ENCODE assay signal across 13 cellular contexts in genomic region chr14:34833545-34834523, GRCh38. TPM values are rescaled to one million over a fixed set of nuclear protein-coding genes. Genes with fewer than 3 reads are reported as not detected.
A peak's percentile ranks its signal among the peaks of the same experiment; 100 is the strongest.
DNase-seq lines count a peak whose midpoint lies in the region; ATAC-seq and TF ChIP-seq lines count a peak whose summit lies in the region.
"Had no signal": no experiment of that assay in that cellular context is flagged by ENCODE, and none has a peak within 500 bp of the region (broad histone marks: within the 10 kb centered on the region; RNA-seq: fewer than 3 reads in every experiment).

No MANE protein-coding gene starts in this region.

- H3K36me3 ChIP-seq in lower lobe of right lung: no peaks in the 10 kb centered on the region

- H3K9me3 ChIP-seq in lower lobe of right lung: no peaks in the 10 kb centered on the region

- peaks cover 47% of the 10 kb centered on the region for H3K4me1 Mint-ChIP-seq in activated CD4-positive, alpha-beta memory T cell treated with anti-CD3 and anti-CD28 coated beads for 36 hours (ENCODE audit: low read depth)

- peak overlapping the region; percentile 7 for H3K27ac Mint-ChIP-seq in activated CD4-positive, alpha-beta memory T cell treated with anti-CD3 and anti-CD28 coated beads for 36 hours

- no peaks in the 10 kb centered on the region for H3K27me3 Mint-ChIP-seq in activated CD4-positive, alpha-beta memory T cell treated with anti-CD3 and anti-CD28 coated beads for 36 hours

- H3K4me1 ChIP-seq in lower lobe of right lung: peaks cover 24% of the 10 kb centered on the region

- intact Hi-C loops in activated CD4-positive, alpha-beta memory T cell treated with anti-CD3 and anti-CD28 coated beads for 36 hours (cut with micrococcal nuclease): no loop called here
- intact Hi-C loops in lower lobe of right lung (cut with DNase I): no loop called here

- no peaks in the 10 kb centered on the region for H3K9me3 Mint-ChIP-seq in activated CD4-positive, alpha-beta memory T cell treated with anti-CD3 and anti-CD28 coated beads for 36 hours

- CTCF ChIA-PET in activated CD4-positive, alpha-beta memory T cell treated with anti-CD3 and anti-CD28 coated beads for 36 hours (lab: Charles Lee): no interaction called here

- H3K4me3 ChIP-seq in lower lobe of right lung: no peak overlapping the region

- no peak overlapping the region for H3K4me3 Mint-ChIP-seq in activated CD4-positive, alpha-beta memory T cell treated with anti-CD3 and anti-CD28 coated beads for 36 hours

- ATAC-seq in GM21423 (IDR thresholded peaks at IDR 0.05; ENCODE audit: unreplicated experiment) (peak; percentile 49), lower lobe of right lung (peak; percentile 81 to 84)

- peak; percentile 34 for DNase-seq in CD1c-positive myeloid dendritic cell (ENCODE audit: extremely low spot score)
- no peak for DNase-seq in activated CD4-positive, alpha-beta memory T cell treated with anti-CD3 and anti-CD28 coated beads for 36 hours
- DNase-seq in lower lobe of right lung: no peak
- no peak for DNase-seq in 8988T
- DNase-seq in inferior parietal cortex (ENCODE audit: extremely low spot score): no peak
- no peak for DNase-seq in medulla oblongata (ENCODE audit: extremely low spot score)
- no peak for DNase-seq in NCI-H2171 (lab: John Stamatoyannopoulos, UW)
- DNase-seq: activated gamma-delta T cell treated with Interleukin-2 at 50 U/mL for 16 hours; COR-L47; hippocampal formation; NK-92 treated with Interleukin-12 subunit alpha and Interleukin-12 subunit beta, amount 100 ng/mL, for 24 hours; T-helper 9 cell had no signal

- peak overlapping the region; percentile 37 for H3K27ac ChIP-seq in lower lobe of right lung

- no peaks in the 10 kb centered on the region for H3K27me3 ChIP-seq in lower lobe of right lung (ENCODE audit: low read depth)

- H3K36me3 Mint-ChIP-seq in activated CD4-positive, alpha-beta memory T cell treated with anti-CD3 and anti-CD28 coated beads for 36 hours: peaks cover 21% of the 10 kb centered on the region

- POLR2A ChIA-PET in activated CD4-positive, alpha-beta memory T cell treated with anti-CD3 and anti-CD28 coated beads for 36 hours (lab: Charles Lee): interaction anchor here (0.6 to 1.4 kb wide), 3 partner anchors 39 to 128 kb away, joined by 3 read pairs; no protein-coding TSS in a partner anchor

- TF ChIP-seq CTCF in lower lobe of right lung (IDR thresholded peaks at IDR 0.05): no peak

RNA-seq across cellular contexts. Expression of gene BAZ1A, which starts 41.3 kb away (rescaled TPM):
- 10 to 100 TPM; 67.8 to 68.0 TPM for total RNA-seq in activated CD4-positive, alpha-beta memory T cell treated with anti-CD3 and anti-CD28 coated beads for 36 hours
- 43.5 TPM for total RNA-seq in lower lobe of right lung
